Comparison of ENCODE assay signal across 9 cellular contexts in the genomic region with DNA sequence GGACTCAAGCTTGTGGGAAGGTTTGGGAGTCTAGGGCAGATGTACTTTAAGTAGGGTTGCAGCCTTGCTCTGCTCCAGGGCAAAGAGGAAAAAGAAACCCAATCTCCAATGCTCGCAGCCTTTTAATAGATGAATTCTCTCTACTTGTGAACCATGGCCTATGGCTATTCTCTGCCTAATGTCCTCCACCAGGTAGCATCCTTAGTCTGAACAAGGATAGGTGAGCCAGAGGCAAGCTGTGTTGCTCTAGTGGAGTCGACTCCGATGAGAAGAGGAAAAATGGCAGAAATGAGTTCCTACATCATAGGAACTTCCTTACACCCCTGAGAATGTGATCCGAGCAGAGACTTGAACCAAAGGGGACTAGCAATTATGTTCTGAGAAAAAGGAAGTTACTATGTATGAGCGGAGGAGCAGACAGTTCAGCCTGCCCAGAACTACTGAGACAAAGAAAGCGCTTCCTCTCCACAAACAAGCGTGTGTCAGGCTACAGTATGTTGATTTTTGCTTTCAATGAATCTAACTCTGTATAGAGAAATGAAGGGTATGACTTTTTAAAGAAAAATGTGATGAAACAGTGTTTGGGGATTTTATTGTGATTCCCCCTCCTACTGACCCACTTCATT.
DNase-seq lines count a peak whose midpoint lies in the region; ATAC-seq lines count a peak whose summit lies in the region.
"Had no signal": no experiment of that assay in that cellular context is flagged by ENCODE, and none has a peak within 500 bp of the region (broad histone marks: within the 10 kb centered on the region; RNA-seq: fewer than 3 reads in every experiment).

No MANE protein-coding gene starts in this region.

- peaks cover under 1% of the 10 kb centered on the region for H3K27me3 Mint-ChIP-seq in activated CD4-positive, alpha-beta memory T cell treated with anti-CD3 and anti-CD28 coated beads, Interleukin-2, amount 10 ng/mL, durations not matched to agents 7 days and 5 days

- H3K9me3 ChIP-seq in BLaER1: no peaks in the 10 kb centered on the region

- CTCF ChIA-PET in activated CD4-positive, alpha-beta memory T cell treated with anti-CD3 and anti-CD28 coated beads, Interleukin-2, amount 10 ng/mL, durations not matched to agents 7 days and 5 days (lab: Charles Lee): no interaction called here

- peak overlapping the region; percentile 33 for H3K4me2 ChIP-seq in BLaER1

- peaks cover 2% of the 10 kb centered on the region for H3K4me1 Mint-ChIP-seq in activated CD4-positive, alpha-beta memory T cell treated with anti-CD3 and anti-CD28 coated beads, Interleukin-2, amount 10 ng/mL, durations not matched to agents 7 days and 5 days

- no peaks in the 10 kb centered on the region for H3K27me3 ChIP-seq in BLaER1

- DNase-seq in UCSD-AML1 (lab: John Stamatoyannopoulos, UW; ENCODE audit: unreplicated experiment): peak; percentile 22
- DNase-seq in NCI-H1436 treated with DMSO at 0.1 percent for 48 hours (lab: John Stamatoyannopoulos, UW): no peak
- DNase-seq in activated CD4-positive, alpha-beta memory T cell treated with anti-CD3 and anti-CD28 coated beads, Interleukin-2, amount 10 ng/mL, durations not matched to agents 7 days and 5 days: no peak
- DNase-seq: activated T-cell treated with anti-CD3 and anti-CD28 coated beads, Interleukin-2, amount 50 U/mL, for 24 hours had no signal

- POLR2A ChIA-PET in activated CD4-positive, alpha-beta memory T cell treated with anti-CD3 and anti-CD28 coated beads, Interleukin-2, amount 10 ng/mL, durations not matched to agents 7 days and 5 days (lab: Charles Lee): no interaction called here

- H3K4me3 Mint-ChIP-seq in activated CD4-positive, alpha-beta memory T cell treated with anti-CD3 and anti-CD28 coated beads, Interleukin-2, amount 10 ng/mL, durations not matched to agents 7 days and 5 days: no peak overlapping the region
- H3K4me3 Mint-ChIP-seq: activated T-cell treated with anti-CD3 and anti-CD28 coated beads, Interleukin-2, amount 50 U/mL, for 24 hours had no signal

- H3K4me3 ChIP-seq in BLaER1: no peak overlapping the region

- no peak overlapping the region for H3K27ac ChIP-seq in BLaER1

- H4K20me1 ChIP-seq in BLaER1: no peaks in the 10 kb centered on the region

- H3K9ac ChIP-seq in BLaER1: no peak overlapping the region

- ATAC-seq in GM19452 (IDR thresholded peaks at IDR 0.05; ENCODE audit: unreplicated experiment) (peak; percentile 57), HG03135 (IDR thresholded peaks at IDR 0.05; ENCODE audit: unreplicated experiment) (peak; percentile 77), HG03045 (IDR thresholded peaks at IDR 0.05; ENCODE audit: unreplicated experiment) (no peak), GM21737 (IDR thresholded peaks at IDR 0.05; ENCODE audit: unreplicated experiment) (no peak)

- H3K36me3 Mint-ChIP-seq in activated CD4-positive, alpha-beta memory T cell treated with anti-CD3 and anti-CD28 coated beads, Interleukin-2, amount 10 ng/mL, durations not matched to agents 7 days and 5 days (ENCODE audit: low read depth): no peaks in the 10 kb centered on the region

- peaks cover 16% of the 10 kb centered on the region; the same call in 1 of the 2 replicates for H3K4me1 ChIP-seq in BLaER1

- H3K9me3 Mint-ChIP-seq in activated CD4-positive, alpha-beta memory T cell treated with anti-CD3 and anti-CD28 coated beads, Interleukin-2, amount 10 ng/mL, durations not matched to agents 7 days and 5 days: no peaks in the 10 kb centered on the region
- H3K9me3 Mint-ChIP-seq: activated T-cell treated with anti-CD3 and anti-CD28 coated beads, Interleukin-2, amount 50 U/mL, for 24 hours had no signal

- H3K36me3 ChIP-seq in BLaER1: no peaks in the 10 kb centered on the region

- H3K27ac Mint-ChIP-seq in activated CD4-positive, alpha-beta memory T cell treated with anti-CD3 and anti-CD28 coated beads, Interleukin-2, amount 10 ng/mL, durations not matched to agents 7 days and 5 days: no peak overlapping the region
- H3K27ac Mint-ChIP-seq: activated T-cell treated with anti-CD3 and anti-CD28 coated beads, Interleukin-2, amount 50 U/mL, for 24 hours had no signal

Comparison
In these comparisons a context has a peak if more than half of its experiments do, and no peak if none do; other contexts are left out.
1. ATAC-seq: peak in GM19452 (single experiment) and HG03135 (single experiment); none in HG03045 (single experiment) and GM21737 (single experiment).